1 cellular context compared by ENCODE assay signal in the genomic region with DNA sequence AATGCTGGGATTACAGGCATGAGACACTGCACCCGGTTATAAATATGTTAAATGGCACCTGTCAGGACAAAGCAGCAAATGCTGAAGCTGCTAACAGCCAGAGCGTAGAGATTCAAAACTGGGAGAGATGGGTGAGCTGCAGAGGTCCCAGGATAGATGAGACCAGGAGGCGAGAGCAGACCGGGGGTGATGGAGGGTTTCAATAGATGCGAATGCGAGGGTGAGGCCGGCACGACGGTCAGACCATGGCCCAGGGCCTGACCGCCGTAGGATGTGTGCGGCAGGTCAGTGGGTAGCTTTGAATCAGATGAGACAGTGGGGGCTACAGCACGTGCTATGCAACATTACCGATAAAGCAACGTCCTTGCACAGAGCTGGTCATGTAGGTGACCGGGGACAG.
A peak's percentile ranks its signal among the peaks of the same experiment; 100 is the strongest.
TF ChIP-seq lines count a peak whose summit lies in the region.

No MANE protein-coding gene starts in this region.

TF ChIP-seq in GM12878, 131 proteins besides CTCF, POLR2A, EP300 and RAD21:
- TF ChIP-seq, protein P1, sequence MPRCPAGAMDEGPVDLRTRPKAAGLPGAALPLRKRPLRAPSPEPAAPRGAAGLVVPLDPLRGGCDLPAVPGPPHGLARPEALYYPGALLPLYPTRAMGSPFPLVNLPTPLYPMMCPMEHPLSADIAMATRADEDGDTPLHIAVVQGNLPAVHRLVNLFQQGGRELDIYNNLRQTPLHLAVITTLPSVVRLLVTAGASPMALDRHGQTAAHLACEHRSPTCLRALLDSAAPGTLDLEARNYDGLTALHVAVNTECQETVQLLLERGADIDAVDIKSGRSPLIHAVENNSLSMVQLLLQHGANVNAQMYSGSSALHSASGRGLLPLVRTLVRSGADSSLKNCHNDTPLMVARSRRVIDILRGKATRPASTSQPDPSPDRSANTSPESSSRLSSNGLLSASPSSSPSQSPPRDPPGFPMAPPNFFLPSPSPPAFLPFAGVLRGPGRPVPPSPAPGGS (IDR thresholded peaks at IDR 0.05; ENCODE audit: borderline replicate concordance, insufficient read depth, low read depth, low read length, poor library complexity, severe bottlenecking) = peak; percentile 59
- no peak for TF ChIP-seq ZNF24 (IDR thresholded peaks at IDR 0.05)
